In the genomic region with DNA sequence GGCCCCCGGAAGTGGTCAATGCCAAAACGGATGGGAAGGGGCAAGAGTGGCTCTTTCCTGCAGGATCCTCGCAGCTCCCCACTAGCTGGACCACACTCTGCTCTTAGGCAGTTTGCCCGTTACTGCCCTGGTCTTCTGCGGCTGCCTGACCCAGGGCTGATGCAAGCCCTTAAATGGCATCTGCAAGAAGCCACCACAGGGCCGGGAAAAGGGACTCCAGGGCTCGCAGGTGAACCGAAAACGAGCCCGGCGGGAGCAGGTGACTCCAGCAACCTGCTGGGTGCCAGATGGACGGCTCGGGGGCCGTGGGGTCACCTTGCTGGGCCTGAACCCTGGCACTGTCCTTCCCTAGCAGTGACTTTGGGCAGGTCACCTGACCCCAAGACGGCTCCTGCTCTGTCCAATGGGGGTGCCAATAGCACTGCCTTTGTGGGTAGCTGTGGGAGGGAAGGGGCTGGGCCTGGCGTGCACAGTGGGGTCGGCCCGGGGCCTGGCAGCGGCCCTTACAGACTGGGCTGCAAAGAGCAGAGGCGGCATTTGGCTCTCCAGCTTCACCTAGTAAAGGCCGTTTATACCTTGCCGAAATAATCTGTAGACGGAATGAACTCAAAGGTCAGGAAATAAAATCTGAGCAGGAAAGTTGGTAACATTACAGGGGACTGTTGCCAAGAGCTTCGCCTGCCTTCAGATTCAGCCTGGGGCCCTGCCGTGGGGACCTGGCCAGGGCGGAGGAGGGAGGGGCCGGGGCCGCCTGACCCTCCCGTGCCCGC, we compare ENCODE assay signal across 8 cellular contexts. TPM values are rescaled to one million over a fixed set of nuclear protein-coding genes. Genes with fewer than 3 reads are reported as not detected.
DNase-seq lines count a peak whose midpoint lies in the region; ATAC-seq and TF ChIP-seq lines count a peak whose summit lies in the region.

No MANE protein-coding gene starts in this region.

- H3K4me1 ChIP-seq in adrenal gland (replicated peaks in 1 of 2), result peaks cover 16 to 18% of the 10 kb centered on the region in 2 donors
- peaks cover 2 to 42% (median 24%) of the 10 kb centered on the region in 5 donors for H3K4me1 ChIP-seq in subcutaneous abdominal adipose tissue (ENCODE audit: control insufficient read depth in 5 of 5, insufficient read depth in 5 of 5, low read length in 5 of 5)

- intact Hi-C loops in adrenal gland (cut with DNase I), result no loop called here

- H3K9me3 ChIP-seq in adrenal gland (replicated peaks in 1 of 3) (no peaks in the 10 kb centered on the region), subcutaneous abdominal adipose tissue (ENCODE audit: control insufficient read depth in 5 of 5, low read length in 5 of 5) (no peaks in the 10 kb centered on the region)

- H3K4me3 ChIP-seq in AG10803 (ENCODE audit: low read length), result peak overlapping the region; percentile 64
- peak overlapping the region in 3 of 4 donors; percentile 42 to 97 (median 66) for H3K4me3 ChIP-seq in adrenal gland
- peak overlapping the region; percentile 82 for H3K4me3 ChIP-seq in kidney epithelial cell (ENCODE audit: low read depth, low read length)
- peak overlapping the region; percentile 8 to 81 (median 72) for H3K4me3 ChIP-seq in subcutaneous abdominal adipose tissue (ENCODE audit: low read depth in 1 of 5, low read length in 5 of 5)

- H3K27me3 ChIP-seq in adrenal gland, result no peaks in the 10 kb centered on the region
- H3K27me3 ChIP-seq in kidney epithelial cell (ENCODE audit: control insufficient read depth, insufficient read depth, low read length), result no peaks in the 10 kb centered on the region
- no peaks in the 10 kb centered on the region for H3K27me3 ChIP-seq in subcutaneous abdominal adipose tissue (ENCODE audit: control insufficient read depth in 5 of 5, insufficient read depth in 4 of 5, low read length in 5 of 5)

- no peak for TF ChIP-seq EP300 in Ishikawa (IDR thresholded peaks at IDR 0.05; ENCODE audit: borderline replicate concordance)

- no peak for TF ChIP-seq POLR2A in adrenal gland (IDR thresholded peaks at IDR 0.05)

- H3K36me3 ChIP-seq in adrenal gland (replicated peaks in 1 of 2) (peaks cover 0 to 22% of the 10 kb centered on the region in 2 donors), kidney epithelial cell (ENCODE audit: control insufficient read depth, insufficient read depth, low read length) (no peaks in the 10 kb centered on the region), subcutaneous abdominal adipose tissue (ENCODE audit: control insufficient read depth in 5 of 5, insufficient read depth in 5 of 5, low read length in 5 of 5) (peaks cover 0 to 22% (median 18%) of the 10 kb centered on the region in 5 donors)

- 35 to 39% (median 36%) methylated on average over 15 to 30 of the region's 30 CpGs for WGBS in adrenal gland, 4 donors

- no peak for TF ChIP-seq RAD21 in Ishikawa (IDR thresholded peaks at IDR 0.05; ENCODE audit: low read depth)

- peak overlapping the region in 4 of 5 donors; percentile 68 to 83 (median 80) for H3K9ac ChIP-seq in subcutaneous abdominal adipose tissue (ENCODE audit: low read length in 5 of 5)

- DNase-seq in AG10803 (ENCODE audit: low read depth) (peak; percentile 19), adrenal gland (peak in 3 of 7 donors; percentile 47 to 60 (median 54)), kidney epithelial cell (ENCODE audit: low read depth) (no peak), AG20443 (ENCODE audit: low spot score) (no peak)

- H3K27ac ChIP-seq in adrenal gland (peak overlapping the region; percentile 37 to 98 (median 81)), subcutaneous abdominal adipose tissue (ENCODE audit: low read depth, low read length) (peak overlapping the region; percentile 77)

- ATAC-seq in GM19324 (IDR thresholded peaks at IDR 0.05; ENCODE audit: low FRiP score, unreplicated experiment), result peak; percentile 11
- no peak for ATAC-seq in GM21717 (IDR thresholded peaks at IDR 0.05; ENCODE audit: unreplicated experiment)

- TF ChIP-seq CTCF in AG10803 (conservative IDR thresholded peaks at IDR 0.05; ENCODE audit: low read length) (no peak), adrenal gland (IDR thresholded peaks at IDR 0.05) (no peak), kidney epithelial cell (IDR thresholded peaks at IDR 0.05; ENCODE audit: insufficient read depth, low read length, poor library complexity, severe bottlenecking) (no peak)

TF ChIP-seq in Ishikawa, 13 proteins besides CTCF, POLR2A, EP300 and RAD21:
- TF ChIP-seq FOXM1 (IDR thresholded peaks at IDR 0.05; ENCODE audit: borderline replicate concordance, low read depth) (no peak), CEBPB (IDR thresholded peaks at IDR 0.05) (no peak), USF1 (IDR thresholded peaks at IDR 0.05) (peak; percentile 76), CREB1 (IDR thresholded peaks at IDR 0.05; ENCODE audit: low read depth) (no peak), NFIC (IDR thresholded peaks at IDR 0.05) (no peak), ZBTB7A (IDR thresholded peaks at IDR 0.05; ENCODE audit: low read depth) (peak; percentile 54; the same call in 1 of the 2 replicates)
- TF ChIP-seq, protein P1, sequence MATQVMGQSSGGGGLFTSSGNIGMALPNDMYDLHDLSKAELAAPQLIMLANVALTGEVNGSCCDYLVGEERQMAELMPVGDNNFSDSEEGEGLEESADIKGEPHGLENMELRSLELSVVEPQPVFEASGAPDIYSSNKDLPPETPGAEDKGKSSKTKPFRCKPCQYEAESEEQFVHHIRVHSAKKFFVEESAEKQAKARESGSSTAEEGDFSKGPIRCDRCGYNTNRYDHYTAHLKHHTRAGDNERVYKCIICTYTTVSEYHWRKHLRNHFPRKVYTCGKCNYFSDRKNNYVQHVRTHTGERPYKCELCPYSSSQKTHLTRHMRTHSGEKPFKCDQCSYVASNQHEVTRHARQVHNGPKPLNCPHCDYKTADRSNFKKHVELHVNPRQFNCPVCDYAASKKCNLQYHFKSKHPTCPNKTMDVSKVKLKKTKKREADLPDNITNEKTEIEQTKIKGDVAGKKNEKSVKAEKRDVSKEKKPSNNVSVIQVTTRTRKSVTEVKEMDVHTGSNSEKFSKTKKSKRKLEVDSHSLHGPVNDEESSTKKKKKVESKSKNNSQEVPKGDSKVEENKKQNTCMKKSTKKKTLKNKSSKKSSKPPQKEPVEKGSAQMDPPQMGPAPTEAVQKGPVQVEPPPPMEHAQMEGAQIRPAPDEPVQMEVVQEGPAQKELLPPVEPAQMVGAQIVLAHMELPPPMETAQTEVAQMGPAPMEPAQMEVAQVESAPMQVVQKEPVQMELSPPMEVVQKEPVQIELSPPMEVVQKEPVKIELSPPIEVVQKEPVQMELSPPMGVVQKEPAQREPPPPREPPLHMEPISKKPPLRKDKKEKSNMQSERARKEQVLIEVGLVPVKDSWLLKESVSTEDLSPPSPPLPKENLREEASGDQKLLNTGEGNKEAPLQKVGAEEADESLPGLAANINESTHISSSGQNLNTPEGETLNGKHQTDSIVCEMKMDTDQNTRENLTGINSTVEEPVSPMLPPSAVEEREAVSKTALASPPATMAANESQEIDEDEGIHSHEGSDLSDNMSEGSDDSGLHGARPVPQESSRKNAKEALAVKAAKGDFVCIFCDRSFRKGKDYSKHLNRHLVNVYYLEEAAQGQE (IDR thresholded peaks at IDR 0.05; ENCODE audit: low read depth), result no peak

RNA-seq across cellular contexts. Expression of gene TMEM250, which starts 1.2 kb away (rescaled TPM):
- total RNA-seq in adrenal gland, result 10 to 100 TPM; 19.7 to 47.2 (median 35.9) TPM
- polyA plus RNA-seq in adrenal gland, result 10 to 100 TPM in 2 of 3 donors, 1 to 10 TPM in 1; 5.2 to 12.4 (median 10.6) TPM
- total RNA-seq in kidney epithelial cell, result 60.3 and 64.8 TPM in 2 replicates

RNA-seq across cellular contexts. Expression of gene NACC2, which starts 22.4 kb away (rescaled TPM):
- 10 to 100 TPM; 27.2 to 61.0 (median 38.6) TPM for total RNA-seq in adrenal gland
- polyA plus RNA-seq in adrenal gland, result 10 to 100 TPM in 1 of 3 donors, 1 to 10 TPM in 2; 5.7 to 11.3 (median 7.1) TPM
- 26.0 and 26.6 TPM in 2 replicates for total RNA-seq in kidney epithelial cell
